Comparison of ENCODE assay signal across 1 cellular context in the genomic region with DNA sequence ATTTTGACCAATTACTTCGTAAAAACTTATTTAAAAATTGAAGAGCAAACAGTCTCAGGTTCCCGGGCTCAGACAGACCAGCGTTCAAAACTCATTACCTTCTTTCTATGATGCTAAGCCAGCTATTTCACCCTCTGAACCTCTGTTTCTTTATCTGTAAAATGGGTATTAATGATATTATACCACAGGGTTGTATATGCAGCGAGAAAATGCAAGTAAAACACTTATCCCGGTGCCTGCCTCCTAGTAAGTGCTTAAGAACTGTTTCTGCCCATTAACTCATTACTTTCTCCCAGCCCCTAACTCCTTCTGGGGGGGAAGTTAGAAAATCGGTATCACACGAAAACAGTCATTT.
TF ChIP-seq lines count a peak whose summit lies in the region.

No MANE protein-coding gene starts in this region.

TF ChIP-seq in K562, 482 proteins besides CTCF, POLR2A, EP300 and RAD21 (continues in another document):
- TF ChIP-seq HNRNPH1 (optimal IDR thresholded peaks at IDR 0.05; ENCODE audit: low read depth, low read length): no peak
- TF ChIP-seq, protein P1, sequence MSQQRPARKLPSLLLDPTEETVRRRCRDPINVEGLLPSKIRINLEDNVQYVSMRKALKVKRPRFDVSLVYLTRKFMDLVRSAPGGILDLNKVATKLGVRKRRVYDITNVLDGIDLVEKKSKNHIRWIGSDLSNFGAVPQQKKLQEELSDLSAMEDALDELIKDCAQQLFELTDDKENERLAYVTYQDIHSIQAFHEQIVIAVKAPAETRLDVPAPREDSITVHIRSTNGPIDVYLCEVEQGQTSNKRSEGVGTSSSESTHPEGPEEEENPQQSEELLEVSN (IDR thresholded peaks at IDR 0.05; ENCODE audit: borderline replicate concordance in 1 of 2, extremely low read depth in 1 of 2, insufficient read depth in 1 of 2, insufficient read length in 1 of 2, low read depth in 1 of 2, low read length in 1 of 2, poor library complexity in 1 of 2, severe bottlenecking in 1 of 2): no peak
- TF ChIP-seq, protein P2, sequence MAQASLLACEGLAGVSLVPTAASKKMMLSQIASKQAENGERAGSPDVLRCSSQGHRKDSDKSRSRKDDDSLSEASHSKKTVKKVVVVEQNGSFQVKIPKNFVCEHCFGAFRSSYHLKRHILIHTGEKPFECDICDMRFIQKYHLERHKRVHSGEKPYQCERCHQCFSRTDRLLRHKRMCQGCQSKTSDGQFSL (CRISPR knock-in tag; IDR thresholded peaks at IDR 0.05): peak; percentile 44; the same call in 1 of the 2 replicates
- TF ChIP-seq, protein P2 (tag; IDR thresholded peaks at IDR 0.05): no peak
- TF ChIP-seq ILF3 (IDR thresholded peaks at IDR 0.05; ENCODE audit: borderline replicate concordance): no peak
- TF ChIP-seq, protein P3, sequence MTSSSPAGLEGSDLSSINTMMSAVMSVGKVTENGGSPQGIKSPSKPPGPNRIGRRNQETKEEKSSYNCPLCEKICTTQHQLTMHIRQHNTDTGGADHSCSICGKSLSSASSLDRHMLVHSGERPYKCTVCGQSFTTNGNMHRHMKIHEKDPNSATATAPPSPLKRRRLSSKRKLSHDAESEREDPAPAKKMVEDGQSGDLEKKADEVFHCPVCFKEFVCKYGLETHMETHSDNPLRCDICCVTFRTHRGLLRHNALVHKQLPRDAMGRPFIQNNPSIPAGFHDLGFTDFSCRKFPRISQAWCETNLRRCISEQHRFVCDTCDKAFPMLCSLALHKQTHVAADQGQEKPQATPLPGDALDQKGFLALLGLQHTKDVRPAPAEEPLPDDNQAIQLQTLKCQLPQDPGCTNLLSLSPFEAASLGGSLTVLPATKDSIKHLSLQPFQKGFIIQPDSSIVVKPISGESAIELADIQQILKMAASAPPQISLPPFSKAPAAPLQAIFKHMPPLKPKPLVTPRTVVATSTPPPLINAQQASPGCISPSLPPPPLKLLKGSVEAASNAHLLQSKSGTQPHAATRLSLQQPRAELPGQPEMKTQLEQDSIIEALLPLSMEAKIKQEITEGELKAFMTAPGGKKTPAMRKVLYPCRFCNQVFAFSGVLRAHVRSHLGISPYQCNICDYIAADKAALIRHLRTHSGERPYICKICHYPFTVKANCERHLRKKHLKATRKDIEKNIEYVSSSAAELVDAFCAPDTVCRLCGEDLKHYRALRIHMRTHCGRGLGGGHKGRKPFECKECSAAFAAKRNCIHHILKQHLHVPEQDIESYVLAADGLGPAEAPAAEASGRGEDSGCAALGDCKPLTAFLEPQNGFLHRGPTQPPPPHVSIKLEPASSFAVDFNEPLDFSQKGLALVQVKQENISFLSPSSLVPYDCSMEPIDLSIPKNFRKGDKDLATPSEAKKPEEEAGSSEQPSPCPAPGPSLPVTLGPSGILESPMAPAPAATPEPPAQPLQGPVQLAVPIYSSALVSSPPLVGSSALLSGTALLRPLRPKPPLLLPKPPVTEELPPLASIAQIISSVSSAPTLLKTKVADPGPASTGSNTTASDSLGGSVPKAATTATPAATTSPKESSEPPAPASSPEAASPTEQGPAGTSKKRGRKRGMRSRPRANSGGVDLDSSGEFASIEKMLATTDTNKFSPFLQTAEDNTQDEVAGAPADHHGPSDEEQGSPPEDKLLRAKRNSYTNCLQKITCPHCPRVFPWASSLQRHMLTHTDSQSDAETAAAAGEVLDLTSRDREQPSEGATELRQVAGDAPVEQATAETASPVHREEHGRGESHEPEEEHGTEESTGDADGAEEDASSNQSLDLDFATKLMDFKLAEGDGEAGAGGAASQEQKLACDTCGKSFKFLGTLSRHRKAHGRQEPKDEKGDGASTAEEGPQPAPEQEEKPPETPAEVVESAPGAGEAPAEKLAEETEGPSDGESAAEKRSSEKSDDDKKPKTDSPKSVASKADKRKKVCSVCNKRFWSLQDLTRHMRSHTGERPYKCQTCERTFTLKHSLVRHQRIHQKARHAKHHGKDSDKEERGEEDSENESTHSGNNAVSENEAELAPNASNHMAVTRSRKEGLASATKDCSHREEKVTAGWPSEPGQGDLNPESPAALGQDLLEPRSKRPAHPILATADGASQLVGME (CRISPR knock-in tag; IDR thresholded peaks at IDR 0.05): no peak
- no peak for TF ChIP-seq PTTG1 (tag; IDR thresholded peaks at IDR 0.05; ENCODE audit: low read depth)
- TF ChIP-seq HDGF (IDR thresholded peaks at IDR 0.05): peak; percentile 85
- no peak for TF ChIP-seq ELF4 (CRISPR knock-in tag; IDR thresholded peaks at IDR 0.05)
- TF ChIP-seq, protein P4, sequence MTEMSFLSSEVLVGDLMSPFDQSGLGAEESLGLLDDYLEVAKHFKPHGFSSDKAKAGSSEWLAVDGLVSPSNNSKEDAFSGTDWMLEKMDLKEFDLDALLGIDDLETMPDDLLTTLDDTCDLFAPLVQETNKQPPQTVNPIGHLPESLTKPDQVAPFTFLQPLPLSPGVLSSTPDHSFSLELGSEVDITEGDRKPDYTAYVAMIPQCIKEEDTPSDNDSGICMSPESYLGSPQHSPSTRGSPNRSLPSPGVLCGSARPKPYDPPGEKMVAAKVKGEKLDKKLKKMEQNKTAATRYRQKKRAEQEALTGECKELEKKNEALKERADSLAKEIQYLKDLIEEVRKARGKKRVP (CRISPR knock-in tag; IDR thresholded peaks at IDR 0.05): no peak
- TF ChIP-seq RCOR1 (IDR thresholded peaks at IDR 0.05; ENCODE audit: borderline replicate concordance in 1 of 2, low read depth in 2 of 2, low read length in 2 of 2): peak; percentile 71; a peak in 3 of 4 replicates
- TF ChIP-seq SNIP1 (IDR thresholded peaks at IDR 0.05; ENCODE audit: low read depth): peak; percentile 90
- peak; percentile 99 for TF ChIP-seq ADNP (tag; IDR thresholded peaks at IDR 0.05)
- peak; percentile 97 for TF ChIP-seq RBM25 (IDR thresholded peaks at IDR 0.05; ENCODE audit: low read depth, low read length, severe bottlenecking)
- TF ChIP-seq TRIM28 (IDR thresholded peaks at IDR 0.05): peak; percentile 49; the same call in 1 of the 2 replicates
- TF ChIP-seq BCOR (IDR thresholded peaks at IDR 0.05): peak; percentile 100
- TF ChIP-seq ZFP30 (CRISPR knock-in tag; IDR thresholded peaks at IDR 0.05; ENCODE audit: borderline replicate concordance): no peak
- peak; percentile 43; the same call in 1 of the 2 replicates for TF ChIP-seq DPF2 (IDR thresholded peaks at IDR 0.05)
- TF ChIP-seq PTRF (tag; IDR thresholded peaks at IDR 0.05): no peak
- no peak for TF ChIP-seq XRCC5 (IDR thresholded peaks at IDR 0.05; ENCODE audit: low read depth, low read length)
- no peak for TF ChIP-seq PURB (CRISPR knock-in tag; IDR thresholded peaks at IDR 0.05; ENCODE audit: low read depth)
- no peak for TF ChIP-seq PML (IDR thresholded peaks at IDR 0.05; ENCODE audit: low read length)
- TF ChIP-seq, protein P5, sequence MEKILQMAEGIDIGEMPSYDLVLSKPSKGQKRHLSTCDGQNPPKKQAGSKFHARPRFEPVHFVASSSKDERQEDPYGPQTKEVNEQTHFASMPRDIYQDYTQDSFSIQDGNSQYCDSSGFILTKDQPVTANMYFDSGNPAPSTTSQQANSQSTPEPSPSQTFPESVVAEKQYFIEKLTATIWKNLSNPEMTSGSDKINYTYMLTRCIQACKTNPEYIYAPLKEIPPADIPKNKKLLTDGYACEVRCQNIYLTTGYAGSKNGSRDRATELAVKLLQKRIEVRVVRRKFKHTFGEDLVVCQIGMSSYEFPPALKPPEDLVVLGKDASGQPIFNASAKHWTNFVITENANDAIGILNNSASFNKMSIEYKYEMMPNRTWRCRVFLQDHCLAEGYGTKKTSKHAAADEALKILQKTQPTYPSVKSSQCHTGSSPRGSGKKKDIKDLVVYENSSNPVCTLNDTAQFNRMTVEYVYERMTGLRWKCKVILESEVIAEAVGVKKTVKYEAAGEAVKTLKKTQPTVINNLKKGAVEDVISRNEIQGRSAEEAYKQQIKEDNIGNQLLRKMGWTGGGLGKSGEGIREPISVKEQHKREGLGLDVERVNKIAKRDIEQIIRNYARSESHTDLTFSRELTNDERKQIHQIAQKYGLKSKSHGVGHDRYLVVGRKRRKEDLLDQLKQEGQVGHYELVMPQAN (IDR thresholded peaks at IDR 0.05; ENCODE audit: borderline replicate concordance): 0 out of 2 replicates have a peak, but pooled peaks have one; percentile 24
- TF ChIP-seq, protein P6, sequence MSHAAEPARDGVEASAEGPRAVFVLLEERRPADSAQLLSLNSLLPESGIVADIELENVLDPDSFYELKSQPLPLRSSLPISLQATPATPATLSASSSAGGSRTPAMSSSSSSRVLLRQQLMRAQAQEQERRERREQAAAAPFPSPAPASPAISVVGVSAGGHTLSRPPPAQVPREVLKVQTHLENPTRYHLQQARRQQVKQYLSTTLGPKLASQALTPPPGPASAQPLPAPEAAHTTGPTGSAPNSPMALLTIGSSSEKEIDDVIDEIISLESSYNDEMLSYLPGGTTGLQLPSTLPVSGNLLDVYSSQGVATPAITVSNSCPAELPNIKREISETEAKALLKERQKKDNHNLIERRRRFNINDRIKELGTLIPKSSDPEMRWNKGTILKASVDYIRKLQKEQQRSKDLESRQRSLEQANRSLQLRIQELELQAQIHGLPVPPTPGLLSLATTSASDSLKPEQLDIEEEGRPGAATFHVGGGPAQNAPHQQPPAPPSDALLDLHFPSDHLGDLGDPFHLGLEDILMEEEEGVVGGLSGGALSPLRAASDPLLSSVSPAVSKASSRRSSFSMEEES (CRISPR knock-in tag; IDR thresholded peaks at IDR 0.05): no peak
- 0 out of 2 replicates have a peak, but pooled peaks have one; percentile 8 for TF ChIP-seq EP400 (IDR thresholded peaks at IDR 0.05)
- TF ChIP-seq CC2D1A (IDR thresholded peaks at IDR 0.05): peak; percentile 79
- TF ChIP-seq, protein P7, sequence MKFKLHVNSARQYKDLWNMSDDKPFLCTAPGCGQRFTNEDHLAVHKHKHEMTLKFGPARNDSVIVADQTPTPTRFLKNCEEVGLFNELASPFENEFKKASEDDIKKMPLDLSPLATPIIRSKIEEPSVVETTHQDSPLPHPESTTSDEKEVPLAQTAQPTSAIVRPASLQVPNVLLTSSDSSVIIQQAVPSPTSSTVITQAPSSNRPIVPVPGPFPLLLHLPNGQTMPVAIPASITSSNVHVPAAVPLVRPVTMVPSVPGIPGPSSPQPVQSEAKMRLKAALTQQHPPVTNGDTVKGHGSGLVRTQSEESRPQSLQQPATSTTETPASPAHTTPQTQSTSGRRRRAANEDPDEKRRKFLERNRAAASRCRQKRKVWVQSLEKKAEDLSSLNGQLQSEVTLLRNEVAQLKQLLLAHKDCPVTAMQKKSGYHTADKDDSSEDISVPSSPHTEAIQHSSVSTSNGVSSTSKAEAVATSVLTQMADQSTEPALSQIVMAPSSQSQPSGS (CRISPR knock-in tag; IDR thresholded peaks at IDR 0.05): no peak
- TF ChIP-seq, protein P8, sequence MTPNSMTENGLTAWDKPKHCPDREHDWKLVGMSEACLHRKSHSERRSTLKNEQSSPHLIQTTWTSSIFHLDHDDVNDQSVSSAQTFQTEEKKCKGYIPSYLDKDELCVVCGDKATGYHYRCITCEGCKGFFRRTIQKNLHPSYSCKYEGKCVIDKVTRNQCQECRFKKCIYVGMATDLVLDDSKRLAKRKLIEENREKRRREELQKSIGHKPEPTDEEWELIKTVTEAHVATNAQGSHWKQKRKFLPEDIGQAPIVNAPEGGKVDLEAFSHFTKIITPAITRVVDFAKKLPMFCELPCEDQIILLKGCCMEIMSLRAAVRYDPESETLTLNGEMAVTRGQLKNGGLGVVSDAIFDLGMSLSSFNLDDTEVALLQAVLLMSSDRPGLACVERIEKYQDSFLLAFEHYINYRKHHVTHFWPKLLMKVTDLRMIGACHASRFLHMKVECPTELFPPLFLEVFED (CRISPR knock-in tag; conservative IDR thresholded peaks at IDR 0.05): no peak
- peak in 1 of 2 experiments; percentile 86; a peak in 1 of 3 replicates for TF ChIP-seq CBX3 (IDR thresholded peaks at IDR 0.05; ENCODE audit: borderline replicate concordance in 1 of 2, low read length in 2 of 2)
- TF ChIP-seq, protein P9, sequence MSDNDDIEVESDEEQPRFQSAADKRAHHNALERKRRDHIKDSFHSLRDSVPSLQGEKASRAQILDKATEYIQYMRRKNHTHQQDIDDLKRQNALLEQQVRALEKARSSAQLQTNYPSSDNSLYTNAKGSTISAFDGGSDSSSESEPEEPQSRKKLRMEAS (CRISPR knock-in tag; IDR thresholded peaks at IDR 0.05): no peak
- TF ChIP-seq JUND (IDR thresholded peaks at IDR 0.05; ENCODE audit: borderline replicate concordance, low read depth, low read length): no peak
- 0 out of 3 replicates have a peak, but pooled peaks have one; percentile 6 for TF ChIP-seq JUND (tag; IDR thresholded peaks at IDR 0.05; ENCODE audit: borderline replicate concordance, low read depth, low read length)
- TF ChIP-seq, protein P10, sequence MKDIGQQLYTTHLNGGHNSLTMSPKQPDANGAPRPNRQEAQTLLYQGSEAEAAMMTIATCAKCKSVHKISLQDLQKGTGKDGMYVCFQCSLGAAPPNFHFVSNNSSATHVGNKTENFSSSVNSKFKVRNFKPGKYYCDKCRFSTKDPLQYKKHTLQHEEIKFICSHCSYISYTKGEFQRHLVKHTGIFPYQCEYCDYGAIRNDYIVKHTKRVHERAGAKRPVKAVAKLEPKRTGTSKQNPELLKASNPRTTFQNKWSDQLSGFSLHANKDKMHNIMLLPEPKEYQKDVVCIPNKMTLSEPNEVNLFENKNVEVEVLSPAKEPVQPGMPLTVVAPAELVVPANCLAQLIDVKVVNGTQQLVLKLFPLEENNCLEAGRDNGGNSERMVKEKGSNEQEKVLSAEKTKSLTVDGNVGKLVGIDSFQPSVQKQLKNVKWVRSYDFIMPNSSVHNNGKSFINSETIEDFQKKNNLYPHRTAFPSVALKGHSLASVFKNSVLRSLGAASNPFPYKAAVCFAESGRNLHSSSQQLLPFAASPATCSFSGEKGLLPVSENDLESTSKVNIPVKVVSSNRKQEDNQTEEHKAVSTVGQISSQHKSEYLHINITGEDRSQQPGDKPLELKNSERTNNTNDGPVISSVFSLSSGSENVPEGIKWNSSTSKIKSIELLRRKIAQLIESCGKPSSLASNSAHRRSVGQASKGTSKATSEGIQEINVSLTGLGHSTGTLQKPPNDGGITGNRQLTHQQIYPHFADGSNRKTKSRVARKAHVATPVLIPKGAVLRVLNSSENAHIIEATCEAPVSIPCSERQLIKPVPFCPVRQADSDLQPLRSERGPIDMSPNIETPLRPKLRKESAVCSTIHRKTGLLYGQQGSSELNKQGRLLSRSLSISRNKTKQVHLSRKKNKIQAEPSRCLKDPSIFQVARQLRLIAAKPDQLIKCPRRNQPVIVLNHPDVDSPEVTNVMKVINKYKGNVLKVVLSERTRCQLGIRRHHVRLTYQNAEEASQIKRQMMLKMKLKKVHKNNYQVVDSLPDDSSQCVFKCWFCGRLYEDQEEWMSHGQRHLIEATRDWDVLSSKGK (CRISPR knock-in tag; IDR thresholded peaks at IDR 0.05): no peak
- TF ChIP-seq, protein P11, sequence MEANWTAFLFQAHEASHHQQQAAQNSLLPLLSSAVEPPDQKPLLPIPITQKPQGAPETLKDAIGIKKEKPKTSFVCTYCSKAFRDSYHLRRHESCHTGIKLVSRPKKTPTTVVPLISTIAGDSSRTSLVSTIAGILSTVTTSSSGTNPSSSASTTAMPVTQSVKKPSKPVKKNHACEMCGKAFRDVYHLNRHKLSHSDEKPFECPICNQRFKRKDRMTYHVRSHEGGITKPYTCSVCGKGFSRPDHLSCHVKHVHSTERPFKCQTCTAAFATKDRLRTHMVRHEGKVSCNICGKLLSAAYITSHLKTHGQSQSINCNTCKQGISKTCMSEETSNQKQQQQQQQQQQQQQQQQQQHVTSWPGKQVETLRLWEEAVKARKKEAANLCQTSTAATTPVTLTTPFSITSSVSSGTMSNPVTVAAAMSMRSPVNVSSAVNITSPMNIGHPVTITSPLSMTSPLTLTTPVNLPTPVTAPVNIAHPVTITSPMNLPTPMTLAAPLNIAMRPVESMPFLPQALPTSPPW (CRISPR knock-in tag; IDR thresholded peaks at IDR 0.05): no peak
- TF ChIP-seq SPI1 (IDR thresholded peaks at IDR 0.05; ENCODE audit: borderline replicate concordance, low read depth, low read length): peak; percentile 69; the same call in 1 of the 2 replicates
- 0 out of 2 replicates have a peak, but pooled peaks have one; percentile 63 for TF ChIP-seq NBN (IDR thresholded peaks at IDR 0.05; ENCODE audit: low read depth)
